Comparison of ENCODE assay signal across 8 cellular contexts in genomic region chr12:103503546-103504480, GRCh38. TPM values are rescaled to one million over a fixed set of nuclear protein-coding genes. Genes with fewer than 3 reads are reported as not detected.
DNase-seq lines count a peak whose midpoint lies in the region; ATAC-seq and TF ChIP-seq lines count a peak whose summit lies in the region.

No MANE protein-coding gene starts in this region.

- no peaks in the 10 kb centered on the region for H3K27me3 ChIP-seq in BE2C

- H3K9me3 ChIP-seq in BE2C, result no peaks in the 10 kb centered on the region

- H3K27me3 Mint-ChIP-seq in HFFc6 (ENCODE audit: insufficient read depth) (peaks cover 1% of the 10 kb centered on the region; the same call in 1 of the 2 replicates), endothelial cell (ENCODE audit: unreplicated experiment) (peaks cover 6% of the 10 kb centered on the region)

- H3K36me3 ChIP-seq in BE2C, result no peaks in the 10 kb centered on the region

- peaks cover 5% of the 10 kb centered on the region for H3K4me1 ChIP-seq in BE2C

- no peak overlapping the region for H3K4me3 ChIP-seq in BE2C (ENCODE audit: low read depth, low read length)

- H3K4me1 Mint-ChIP-seq in HFFc6 (ENCODE audit: low read depth) (no peaks in the 10 kb centered on the region), endothelial cell (ENCODE audit: unreplicated experiment) (no peaks in the 10 kb centered on the region)

- DNase-seq in BE2C (peak; percentile 64), HFFc6 (no peak), endothelial cell (ENCODE audit: low spot score) (peak; percentile 71), mesenteric fat pad (ENCODE audit: low spot score) (no peak), NCI-H2227 (lab: John Stamatoyannopoulos, UW; ENCODE audit: unreplicated experiment) (no peak)
- DNase-seq in activated CD4-positive, alpha-beta T cell treated with anti-CD3 and anti-CD28 coated beads for 4 hours, result peak; percentile 41 to 46
- DNase-seq in stimulated activated CD4-positive, alpha-beta T cell treated with anti-CD3 and anti-CD28 coated beads, Interleukin-4, amount 100 ng/mL, for 4 hours, result peak; percentile 36 to 47

- ATAC-seq in GM18519 (IDR thresholded peaks at IDR 0.05; ENCODE audit: low FRiP score, unreplicated experiment), result no peak

- H3K36me3 Mint-ChIP-seq in HFFc6 (ENCODE audit: low read depth) (no peaks in the 10 kb centered on the region), endothelial cell (ENCODE audit: low read depth, unreplicated experiment) (no peaks in the 10 kb centered on the region)

- no peaks in the 10 kb centered on the region for H3K9me3 Mint-ChIP-seq in HFFc6
- H3K9me3 Mint-ChIP-seq in endothelial cell (ENCODE audit: unreplicated experiment), result no peaks in the 10 kb centered on the region

- H3K4me3 Mint-ChIP-seq in HFFc6 (no peak overlapping the region), endothelial cell (ENCODE audit: unreplicated experiment) (no peak overlapping the region)

- H3K27ac Mint-ChIP-seq in HFFc6 (no peak overlapping the region), endothelial cell (ENCODE audit: unreplicated experiment) (no peak overlapping the region)

- TF ChIP-seq CTCF in BE2C (IDR thresholded peaks at IDR 0.05; ENCODE audit: low read depth, low read length), result peak; percentile 76
- TF ChIP-seq CTCF in HFFc6 (IDR thresholded peaks at IDR 0.05), result peak; percentile 49
- TF ChIP-seq CTCF in endothelial cell (IDR thresholded peaks at IDR 0.05; ENCODE audit: unreplicated experiment), result peak; percentile 82

RNA-seq across cellular contexts. Expression of gene C12orf42, which starts 8.0 kb away (rescaled TPM):
- 1.8 TPM for polyA plus RNA-seq in BE2C (2012; ENCODE audit: insufficient read depth, insufficient read length, low read depth)
- not detected for total RNA-seq in HFFc6 (2021; fragmentation: NEBNext Ultra II Directional; extraction: Animal tissue kit (Norgen Biotek cat#: 25700))
- total RNA-seq in endothelial cell (ENCODE audit: unreplicated experiment) (0.77 TPM), mesenteric fat pad (not detected)

Comparison
In these comparisons a context has a peak if more than half of its experiments do, and no peak if none do; other contexts are left out.
1. DNase-seq: peak in BE2C (single experiment), activated CD4-positive, alpha-beta T cell treated with anti-CD3 and anti-CD28 coated beads for 4 hours (2 of 2), endothelial cell (single experiment) and stimulated activated CD4-positive, alpha-beta T cell treated with anti-CD3 and anti-CD28 coated beads, Interleukin-4, amount 100 ng/mL, for 4 hours (2 of 2); none in HFFc6 (single experiment), mesenteric fat pad (single experiment) and NCI-H2227 (single experiment).
2. Peak in every context shown above with its lines, with median percentiles within 50 percentile points of each other: CTCF ChIP-seq.